In the genomic region with DNA sequence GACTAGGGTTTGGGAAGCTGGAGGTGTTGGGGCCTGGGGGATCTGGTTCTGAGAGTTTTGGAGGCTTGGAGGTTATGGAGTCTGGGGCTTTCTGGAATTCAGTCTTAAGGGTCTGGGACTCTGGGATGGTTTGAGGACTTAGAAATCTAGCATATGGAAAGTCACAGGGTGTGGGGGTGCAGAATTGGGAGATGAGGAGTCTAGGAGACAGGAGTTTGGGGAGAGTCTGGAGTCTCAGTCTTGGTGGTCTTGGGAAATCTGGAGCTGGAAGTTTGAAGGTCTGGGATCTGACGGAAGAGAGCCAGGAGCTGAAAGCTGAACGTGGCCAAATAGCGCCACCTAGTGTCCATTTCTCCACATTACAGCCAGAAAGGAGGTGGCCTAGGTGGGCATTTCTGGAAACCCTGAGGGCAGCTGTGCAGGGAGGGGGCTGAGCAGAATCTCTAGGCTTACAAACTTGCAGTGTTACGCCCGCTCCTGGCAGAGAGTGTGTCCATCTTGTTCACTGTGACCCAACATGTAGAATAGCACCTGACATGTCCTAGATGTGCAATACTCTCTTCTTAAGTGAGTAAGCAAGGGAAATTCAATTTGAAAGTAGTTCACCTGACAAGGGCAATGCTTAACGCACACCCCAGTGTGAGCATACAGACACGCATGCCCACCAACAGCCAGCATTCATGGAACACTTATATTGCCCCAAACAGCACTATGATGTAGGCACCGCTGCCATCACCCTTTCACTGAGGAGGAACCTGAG, we compare ENCODE assay signal across 9 cellular contexts.
DNase-seq lines count a peak whose midpoint lies in the region; ATAC-seq, FAIRE-seq and TF ChIP-seq lines count a peak whose summit lies in the region.
"Had no signal": no experiment of that assay in that cellular context is flagged by ENCODE, and none has a peak within 500 bp of the region (broad histone marks: within the 10 kb centered on the region; RNA-seq: fewer than 3 reads in every experiment).

No MANE protein-coding gene starts in this region.

- H3K27ac ChIP-seq in adrenal gland (no peak overlapping the region), smooth muscle cell (ENCODE audit: low read depth) (no peak overlapping the region)
- H3K27ac ChIP-seq: skin epidermis had no signal

- H3K4me2 ChIP-seq in smooth muscle cell: no peak overlapping the region

- peak; percentile 7 for DNase-seq in DMS114 treated with DMSO at 0.1 percent for 48 hours (lab: John Stamatoyannopoulos, UW; ENCODE audit: unreplicated experiment)
- peak; percentile 62 for DNase-seq in HS-27A (ENCODE audit: low read depth)
- DNase-seq in RCC 7860 (ENCODE audit: low spot score): peak; percentile 41
- peak in 6 of 7 donors; percentile 43 to 80 (median 61) for DNase-seq in adrenal gland
- DNase-seq in hepatic stellate cell (ENCODE audit: low spot score): peak; percentile 77
- DNase-seq in smooth muscle cell (lab: John Stamatoyannopoulos, UW; ENCODE audit: unreplicated experiment): peak; percentile 39

- H3K27me3 ChIP-seq in adrenal gland (peaks cover 4% of the 10 kb centered on the region), smooth muscle cell (ENCODE audit: low read depth) (no peaks in the 10 kb centered on the region)

- ATAC-seq in GM19395 (IDR thresholded peaks at IDR 0.05; ENCODE audit: unreplicated experiment) (no peak), HG03108 (IDR thresholded peaks at IDR 0.05; ENCODE audit: unreplicated experiment) (no peak)

- no peaks in the 10 kb centered on the region for H3F3A ChIP-seq in smooth muscle cell (ENCODE audit: low read depth)

- TF ChIP-seq CTCF in adrenal gland (IDR thresholded peaks at IDR 0.05) (peak; percentile 87 to 98 (median 90)), smooth muscle cell (IDR thresholded peaks at IDR 0.05; ENCODE audit: borderline replicate concordance, insufficient read depth, poor library complexity, severe bottlenecking) (peak; percentile 91)

- H3K9me3 ChIP-seq in adrenal gland (replicated peaks in 1 of 3) (no peaks in the 10 kb centered on the region), smooth muscle cell (replicated peaks; ENCODE audit: low read depth) (no peaks in the 10 kb centered on the region)

- WGBS in adrenal gland, 4 donors: 24 to 30% (median 27%) methylated on average over 4 to 8 of the region's 8 CpGs
- WGBS in smooth muscle cell (ENCODE audit: low lambda C conversion rate): 33% methylated on average over 8 of the region's 8 CpGs

- H3K4me1 ChIP-seq in adrenal gland (replicated peaks in 1 of 2) (peaks cover 0 to 2% of the 10 kb centered on the region in 2 donors), smooth muscle cell (ENCODE audit: low read depth) (no peaks in the 10 kb centered on the region)

- no peaks in the 10 kb centered on the region for H3K36me3 ChIP-seq in adrenal gland (replicated peaks in 1 of 2)
- H3K36me3 ChIP-seq in smooth muscle cell (ENCODE audit: low read depth): no peaks in the 10 kb centered on the region

- H2AFZ ChIP-seq in smooth muscle cell (ENCODE audit: low read depth): no peak overlapping the region

- no peak for FAIRE-seq in RCC 7860 (lab: Jason Lieb, UNC)

- TF ChIP-seq POLR2A in adrenal gland (IDR thresholded peaks at IDR 0.05): no peak

- no peaks in the 10 kb centered on the region for H4K20me1 ChIP-seq in smooth muscle cell (ENCODE audit: low read depth)

- no peak overlapping the region for H3K9ac ChIP-seq in smooth muscle cell (ENCODE audit: low read depth)

- H3K4me3 ChIP-seq in adrenal gland (no peak overlapping the region), smooth muscle cell (no peak overlapping the region)
- H3K4me3 ChIP-seq: skin epidermis had no signal

- no peaks in the 10 kb centered on the region for H3K79me2 ChIP-seq in smooth muscle cell (ENCODE audit: low read depth)

- intact Hi-C loops in adrenal gland (cut with DNase I): no loop called here

Comparison
In these comparisons a context has a peak if more than half of its experiments do, and no peak if none do; other contexts are left out.
1. DNase-seq: peak in every context shown above with its lines; median percentile 77 in hepatic stellate cell; 62 in HS-27A; 61 in adrenal gland; 41 in RCC 7860; 39 in smooth muscle cell; 7 in DMS114 treated with DMSO at 0.1 percent for 48 hours.